Comparison of ENCODE assay signal across 8 cellular contexts in the genomic region with DNA sequence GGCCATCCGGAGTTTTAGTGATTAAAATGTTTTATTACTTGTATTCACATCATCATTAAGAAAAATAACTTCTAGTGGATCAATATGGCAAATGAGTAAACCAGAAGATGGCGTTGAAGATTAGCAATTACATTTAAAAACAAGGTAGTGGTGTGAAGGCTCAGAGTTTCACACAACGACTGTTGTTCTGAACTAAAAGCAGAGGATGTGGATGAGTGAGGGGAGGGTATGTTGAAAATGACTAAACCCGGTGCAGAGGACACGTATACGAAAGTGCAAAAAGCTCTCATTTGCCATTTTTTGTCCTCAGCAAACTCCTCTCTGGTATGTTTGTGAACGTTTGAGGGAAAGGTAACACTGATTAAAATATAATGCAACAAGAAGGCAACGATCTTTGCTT. TPM values are rescaled to one million over a fixed set of nuclear protein-coding genes. Genes with fewer than 3 reads are reported as not detected.
A peak's percentile ranks its signal among the peaks of the same experiment; 100 is the strongest.
DNase-seq lines count a peak whose midpoint lies in the region; ATAC-seq and TF ChIP-seq lines count a peak whose summit lies in the region.

No MANE protein-coding gene starts in this region.

- no peak overlapping the region for H3K27ac ChIP-seq in HCT116 (ENCODE audit: low read depth, low read length)
- no peak overlapping the region for H3K27ac ChIP-seq in hepatocyte

- WGBS in hepatocyte (ENCODE audit: low lambda C conversion rate, missing lambda C conversion rate): 74% methylated on average over 8 of the region's 8 CpGs

- H3K9me3 Mint-ChIP-seq in activated T-cell treated with anti-CD3 and anti-CD28 coated beads, Interleukin-2, amount 50 U/mL, for 24 hours: no peaks in the 10 kb centered on the region
- H3K9me3 Mint-ChIP-seq in stimulated activated memory B cell treated with anti-CD40 and anti-IgM and Interleukin-4, amounts not matched to agents 10 μg/mL and 1 μg/mL and 100 μg/mL, for 72 hours: no peaks in the 10 kb centered on the region

- peaks cover 2% of the 10 kb centered on the region for H3K27me3 Mint-ChIP-seq in activated T-cell treated with anti-CD3 and anti-CD28 coated beads, Interleukin-2, amount 50 U/mL, for 24 hours
- no peaks in the 10 kb centered on the region for H3K27me3 Mint-ChIP-seq in stimulated activated memory B cell treated with anti-CD40 and anti-IgM and Interleukin-4, amounts not matched to agents 10 μg/mL and 1 μg/mL and 100 μg/mL, for 72 hours

- DNase-seq in activated T-cell treated with anti-CD3 and anti-CD28 coated beads, Interleukin-2, amount 50 U/mL, for 24 hours: no peak
- DNase-seq in activated T-cell treated with anti-CD3 and anti-CD28 coated beads for 4 hours (no peak), HCT116 (ENCODE audit: low read depth, low spot score) (no peak), SK-MEL-5 (ENCODE audit: low read depth, low spot score) (peak; percentile 46), NCI-H1417 (lab: John Stamatoyannopoulos, UW) (no peak), DMS53 (lab: John Stamatoyannopoulos, UW) (no peak), hepatocyte (ENCODE audit: low spot score) (no peak)

- no peaks in the 10 kb centered on the region for H3K27me3 ChIP-seq in HCT116 (ENCODE audit: insufficient read depth, low read length)
- H3K27me3 ChIP-seq in hepatocyte: peaks cover 89% of the 10 kb centered on the region

- peaks cover 32% of the 10 kb centered on the region for H3K4me1 Mint-ChIP-seq in activated T-cell treated with anti-CD3 and anti-CD28 coated beads, Interleukin-2, amount 50 U/mL, for 24 hours (ENCODE audit: low read depth)
- H3K4me1 Mint-ChIP-seq in stimulated activated memory B cell treated with anti-CD40 and anti-IgM and Interleukin-4, amounts not matched to agents 10 μg/mL and 1 μg/mL and 100 μg/mL, for 72 hours: peaks cover 41% of the 10 kb centered on the region

- no peaks in the 10 kb centered on the region for H3K36me3 ChIP-seq in HCT116 (ENCODE audit: control insufficient read depth in 1 of 2, insufficient read depth in 2 of 2, low read length in 2 of 2)
- H3K36me3 ChIP-seq in hepatocyte (replicated peaks; ENCODE audit: insufficient read depth, low read depth): no peaks in the 10 kb centered on the region

- H3K27ac Mint-ChIP-seq in activated T-cell treated with anti-CD3 and anti-CD28 coated beads, Interleukin-2, amount 50 U/mL, for 24 hours: peak overlapping the region; percentile 94
- H3K27ac Mint-ChIP-seq in stimulated activated memory B cell treated with anti-CD40 and anti-IgM and Interleukin-4, amounts not matched to agents 10 μg/mL and 1 μg/mL and 100 μg/mL, for 72 hours: peak overlapping the region; percentile 93

- no TSS peak for BruUV-seq in HCT116 (replicated peaks; lab: Mats Ljungman, UMichigan)

- H4K20me1 ChIP-seq in HCT116 (ENCODE audit: insufficient read depth): no peaks in the 10 kb centered on the region
- no peaks in the 10 kb centered on the region for H4K20me1 ChIP-seq in hepatocyte (ENCODE audit: insufficient read depth, poor library complexity, severe bottlenecking)

- TF ChIP-seq POLR2A in HCT116 (IDR thresholded peaks at IDR 0.05; ENCODE audit: borderline replicate concordance, extremely low read depth, insufficient read depth, insufficient read length): no peak

- H3K79me2 ChIP-seq in HCT116 (ENCODE audit: insufficient read depth, low read length) (no peaks in the 10 kb centered on the region), hepatocyte (no peaks in the 10 kb centered on the region)

- H3K4me1 ChIP-seq in HCT116 (ENCODE audit: control insufficient read depth in 1 of 2, insufficient read depth in 2 of 2, low read length in 2 of 2) (no peaks in the 10 kb centered on the region), hepatocyte (ENCODE audit: insufficient read depth) (peaks cover 20% of the 10 kb centered on the region)

- in situ Hi-C loops in SK-MEL-5 (cut with HindIII; ENCODE audit: low pct_unique_long_range_greater_than_20kb, low sequenced_read_pairs): no loop called here

- peak; percentile 45; the same call in 1 of the 2 replicates for TF ChIP-seq RAD21 in HCT116 (IDR thresholded peaks at IDR 0.05; ENCODE audit: low read depth)

- RAD21 ChIA-PET in HCT116 (lab: Charles Lee; ENCODE audit: low non-redundant PET in 1 of 2, low total read pairs in 2 of 2, uncharacterized antibody in 2 of 2, unreplicated experiment in 2 of 2): no interaction called here

- H2AFZ ChIP-seq in HCT116 (ENCODE audit: low read depth, low read length, poor library complexity, severe bottlenecking): no peak overlapping the region
- no peak overlapping the region for H2AFZ ChIP-seq in hepatocyte

- TF ChIP-seq CTCF in HCT116 (IDR thresholded peaks at IDR 0.05 in 2 of 3, conservative IDR thresholded peaks at IDR 0.05 in 1 of 3; ENCODE audit: borderline replicate concordance in 1 of 3, insufficient read depth in 1 of 3, low read depth in 2 of 3, low read length in 2 of 3) (peak in 1 of 3 experiments; percentile 11; a peak in 1 of 6 replicates), hepatocyte (IDR thresholded peaks at IDR 0.05; ENCODE audit: poor library complexity) (no peak)

- H3K9ac ChIP-seq in HCT116 (ENCODE audit: low read length): no peak overlapping the region

- POLR2A ChIA-PET in HCT116 (lab: Charles Lee): no interaction called here

- intact Hi-C loops in HCT116 (cut with micrococcal nuclease): no loop called here

- H3K4me3 Mint-ChIP-seq in activated T-cell treated with anti-CD3 and anti-CD28 coated beads, Interleukin-2, amount 50 U/mL, for 24 hours: peak overlapping the region; percentile 91
- H3K4me3 Mint-ChIP-seq in stimulated activated memory B cell treated with anti-CD40 and anti-IgM and Interleukin-4, amounts not matched to agents 10 μg/mL and 1 μg/mL and 100 μg/mL, for 72 hours: peak overlapping the region; percentile 50

- H3K4me3 ChIP-seq in HCT116 (replicated peaks in 1 of 2; ENCODE audit: low read depth in 1 of 2, low read length in 2 of 2): no peak overlapping the region
- H3K4me3 ChIP-seq in hepatocyte: no peak overlapping the region

- CTCF ChIA-PET in HCT116 (lab: Charles Lee): no interaction called here

- no peak for ATAC-seq in HCT116
- ATAC-seq in stimulated activated memory B cell treated with anti-CD40 and anti-IgM and Interleukin-4, amounts not matched to agents 10 μg/mL and 1 μg/mL and 100 μg/mL, for 72 hours: no peak

- H3K9me3 ChIP-seq in HCT116 (ENCODE audit: control insufficient read depth in 1 of 2, insufficient read depth in 1 of 2, low read depth in 1 of 2, low read length in 2 of 2) (no peaks in the 10 kb centered on the region), hepatocyte (ENCODE audit: low read depth) (no peaks in the 10 kb centered on the region)

- H3K9me2 ChIP-seq in HCT116 (ENCODE audit: insufficient read depth) (no peaks in the 10 kb centered on the region), hepatocyte (replicated peaks; ENCODE audit: insufficient read depth) (no peaks in the 10 kb centered on the region)

- peaks cover 32% of the 10 kb centered on the region for H3K36me3 Mint-ChIP-seq in activated T-cell treated with anti-CD3 and anti-CD28 coated beads, Interleukin-2, amount 50 U/mL, for 24 hours (ENCODE audit: low read depth)
- peaks cover 27% of the 10 kb centered on the region for H3K36me3 Mint-ChIP-seq in stimulated activated memory B cell treated with anti-CD40 and anti-IgM and Interleukin-4, amounts not matched to agents 10 μg/mL and 1 μg/mL and 100 μg/mL, for 72 hours

- no peak overlapping the region for H3K4me2 ChIP-seq in HCT116 (ENCODE audit: low read length)
- H3K4me2 ChIP-seq in hepatocyte: no peak overlapping the region

TF ChIP-seq in HCT116, 20 proteins besides CTCF, POLR2A, EP300 and RAD21:
- TF ChIP-seq ZFX (IDR thresholded peaks at IDR 0.05): no peak
- TF ChIP-seq, protein P1, sequence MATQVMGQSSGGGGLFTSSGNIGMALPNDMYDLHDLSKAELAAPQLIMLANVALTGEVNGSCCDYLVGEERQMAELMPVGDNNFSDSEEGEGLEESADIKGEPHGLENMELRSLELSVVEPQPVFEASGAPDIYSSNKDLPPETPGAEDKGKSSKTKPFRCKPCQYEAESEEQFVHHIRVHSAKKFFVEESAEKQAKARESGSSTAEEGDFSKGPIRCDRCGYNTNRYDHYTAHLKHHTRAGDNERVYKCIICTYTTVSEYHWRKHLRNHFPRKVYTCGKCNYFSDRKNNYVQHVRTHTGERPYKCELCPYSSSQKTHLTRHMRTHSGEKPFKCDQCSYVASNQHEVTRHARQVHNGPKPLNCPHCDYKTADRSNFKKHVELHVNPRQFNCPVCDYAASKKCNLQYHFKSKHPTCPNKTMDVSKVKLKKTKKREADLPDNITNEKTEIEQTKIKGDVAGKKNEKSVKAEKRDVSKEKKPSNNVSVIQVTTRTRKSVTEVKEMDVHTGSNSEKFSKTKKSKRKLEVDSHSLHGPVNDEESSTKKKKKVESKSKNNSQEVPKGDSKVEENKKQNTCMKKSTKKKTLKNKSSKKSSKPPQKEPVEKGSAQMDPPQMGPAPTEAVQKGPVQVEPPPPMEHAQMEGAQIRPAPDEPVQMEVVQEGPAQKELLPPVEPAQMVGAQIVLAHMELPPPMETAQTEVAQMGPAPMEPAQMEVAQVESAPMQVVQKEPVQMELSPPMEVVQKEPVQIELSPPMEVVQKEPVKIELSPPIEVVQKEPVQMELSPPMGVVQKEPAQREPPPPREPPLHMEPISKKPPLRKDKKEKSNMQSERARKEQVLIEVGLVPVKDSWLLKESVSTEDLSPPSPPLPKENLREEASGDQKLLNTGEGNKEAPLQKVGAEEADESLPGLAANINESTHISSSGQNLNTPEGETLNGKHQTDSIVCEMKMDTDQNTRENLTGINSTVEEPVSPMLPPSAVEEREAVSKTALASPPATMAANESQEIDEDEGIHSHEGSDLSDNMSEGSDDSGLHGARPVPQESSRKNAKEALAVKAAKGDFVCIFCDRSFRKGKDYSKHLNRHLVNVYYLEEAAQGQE (IDR thresholded peaks at IDR 0.05; ENCODE audit: low read depth): no peak
- no peak for TF ChIP-seq CBX3 (IDR thresholded peaks at IDR 0.05; ENCODE audit: low read depth)
- TF ChIP-seq ELF1 (IDR thresholded peaks at IDR 0.05; ENCODE audit: borderline replicate concordance, low read depth): no peak
- no peak for TF ChIP-seq EGR1 (IDR thresholded peaks at IDR 0.05; ENCODE audit: low read depth)
- TF ChIP-seq, protein P2, sequence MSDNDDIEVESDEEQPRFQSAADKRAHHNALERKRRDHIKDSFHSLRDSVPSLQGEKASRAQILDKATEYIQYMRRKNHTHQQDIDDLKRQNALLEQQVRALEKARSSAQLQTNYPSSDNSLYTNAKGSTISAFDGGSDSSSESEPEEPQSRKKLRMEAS (IDR thresholded peaks at IDR 0.05): no peak
- TF ChIP-seq POLR2AphosphoS5 (IDR thresholded peaks at IDR 0.05; ENCODE audit: low read depth, low read length): no peak
- TF ChIP-seq EZH2 (IDR thresholded peaks at IDR 0.05): no peak
- no peak for TF ChIP-seq EZH2phosphoT487 (IDR thresholded peaks at IDR 0.05; ENCODE audit: borderline replicate concordance)
- no peak for TF ChIP-seq SIN3A (IDR thresholded peaks at IDR 0.05; ENCODE audit: low read depth)
TF ChIP-seq in HCT116: peak in this region for 0.

RNA-seq across cellular contexts. Expression of a gene that starts 1.9 kb away (rescaled TPM):
- total RNA-seq in HCT116 (2021; ENCODE audit: unreplicated experiment) (1.2 TPM), hepatocyte (0.23 and 0.44 TPM in 2 replicates)
- polyA plus RNA-seq in HCT116 (2012): 0.01 and 0.04 TPM in 2 replicates
- 69.7 and 76.9 TPM in 2 replicates for total RNA-seq in SK-MEL-5 (2014; rRNA removed; shearing (Covaris generic))
- polyA plus RNA-seq in SK-MEL-5 (2015; cell fraction: cytosol; rRNA removed): 39.8 and 49.6 TPM in 2 replicates
- polyA plus RNA-seq in SK-MEL-5 (2015; cell fraction: nucleus; rRNA removed): 71.3 and 95.2 TPM in 2 replicates
- 0.02 TPM in 1 of 2 replicates, not detected in the other for polyA plus RNA-seq in hepatocyte

Comparison
In these comparisons a context has a peak if more than half of its experiments do, and no peak if none do; other contexts are left out.
1. RNA of a gene that starts 1.9 kb away (total RNA-seq): 69.7 to 76.9 TPM in SK-MEL-5; 1.2 TPM in HCT116 (single experiment) and 0.23 to 0.44 TPM in hepatocyte; every median in the first group is over 10 times any median in the second.